Comparison of ENCODE assay signal across 8 cellular contexts in genomic region chrX:31508338-31508737, GRCh38.
A peak's percentile ranks its signal among the peaks of the same experiment; 100 is the strongest.
DNase-seq lines count a peak whose midpoint lies in the region; ATAC-seq and TF ChIP-seq lines count a peak whose summit lies in the region.
"Had no signal": no experiment of that assay in that cellular context is flagged by ENCODE, and none has a peak within 500 bp of the region (broad histone marks: within the 10 kb centered on the region; RNA-seq: fewer than 3 reads in every experiment).

No MANE protein-coding gene starts in this region.

- H2AFZ ChIP-seq in mesenchymal stem cell (ENCODE audit: low read depth, low read length), result no peak overlapping the region

- H2BK120ac ChIP-seq in mesenchymal stem cell (ENCODE audit: low read depth, low read length), result no peak overlapping the region

- no peaks in the 10 kb centered on the region for H3K4me1 Mint-ChIP-seq in natural killer cell treated with Interleukin-12 subunit alpha and Interleukin-12 subunit beta and Interleukin-15 and Interleukin-18, amount 100 ng/mL, for 72 hours (ENCODE audit: low read depth in 2 of 2)

- H3K4me3 ChIP-seq in epithelial cell of esophagus (ENCODE audit: low read length) (no peak overlapping the region), mesenchymal stem cell (ENCODE audit: insufficient read depth in 1 of 2, low read depth in 1 of 2, low read length in 2 of 2) (no peak overlapping the region), transverse colon (no peak overlapping the region)

- H3K27me3 ChIP-seq in mesenchymal stem cell (ENCODE audit: control insufficient read depth in 1 of 2, insufficient read depth in 1 of 2, low read length in 2 of 2) (no peaks in the 10 kb centered on the region), transverse colon (no peaks in the 10 kb centered on the region)

- TF ChIP-seq POLR2A in transverse colon (IDR thresholded peaks at IDR 0.05), result no peak

- no peaks in the 10 kb centered on the region for H3K36me3 Mint-ChIP-seq in natural killer cell treated with Interleukin-12 subunit alpha and Interleukin-12 subunit beta and Interleukin-15 and Interleukin-18, amount 100 ng/mL, for 72 hours

- H3K27ac Mint-ChIP-seq in natural killer cell treated with Interleukin-12 subunit alpha and Interleukin-12 subunit beta and Interleukin-15 and Interleukin-18, amount 100 ng/mL, for 72 hours, result no peak overlapping the region

- in situ Hi-C loops in transverse colon (cut with MboI; ENCODE audit: low pct_ligation_motif_present in 1 of 4, low pct_unique_long_range_greater_than_20kb in 1 of 4, low sequenced_read_pairs in 3 of 4), result loop anchor here in 1 of 4 donors (25.0 kb wide), 1 partner anchor 96 kb away; no protein-coding TSS in a partner anchor

- H2BK15ac ChIP-seq in mesenchymal stem cell (ENCODE audit: low read depth, poor library complexity, severe bottlenecking), result no peak overlapping the region

- WGBS in mesenchymal stem cell, result 0% methylated on average over 1 of the region's 4 CpGs
- whole genome bisulfite sequencing in transverse colon (ENCODE audit: low coverage in 1 of 2), 2 donors, result 27% methylated on average over 4 of the region's 4 CpGs; no CpG with 5 or more reads in 1 of the 2 donors

- H3K4me3 Mint-ChIP-seq in natural killer cell treated with Interleukin-12 subunit alpha and Interleukin-12 subunit beta and Interleukin-15 and Interleukin-18, amount 100 ng/mL, for 72 hours, result no peak overlapping the region

- no peak for ATAC-seq in natural killer cell treated with Interleukin-12 subunit alpha and Interleukin-12 subunit beta and Interleukin-15 and Interleukin-18, amount 100 ng/mL, for 72 hours

- no peak overlapping the region for H3K9ac ChIP-seq in mesenchymal stem cell (ENCODE audit: low read length)

- no peaks in the 10 kb centered on the region for H3K9me3 ChIP-seq in mesenchymal stem cell (ENCODE audit: control insufficient read depth, low read length)
- H3K9me3 ChIP-seq in transverse colon, result no peaks in the 10 kb centered on the region

- no peaks in the 10 kb centered on the region for H3K9me3 Mint-ChIP-seq in natural killer cell treated with Interleukin-12 subunit alpha and Interleukin-12 subunit beta and Interleukin-15 and Interleukin-18, amount 100 ng/mL, for 72 hours

- no peak overlapping the region for H3K14ac ChIP-seq in mesenchymal stem cell (ENCODE audit: low read length in 2 of 2)

- no peak overlapping the region for H3K4me2 ChIP-seq in mesenchymal stem cell (ENCODE audit: low read length, poor library complexity, severe bottlenecking)

- no peak for TF ChIP-seq CTCF in epithelial cell of esophagus (IDR thresholded peaks at IDR 0.05; ENCODE audit: insufficient read depth, low read depth, low read length, missing control alignments)
- TF ChIP-seq CTCF in transverse colon (IDR thresholded peaks at IDR 0.05), result no peak

- no peaks in the 10 kb centered on the region for H3K36me3 ChIP-seq in mesenchymal stem cell (ENCODE audit: control insufficient read depth in 1 of 2, insufficient read depth in 2 of 2, low read depth in 1 of 2, low read length in 2 of 2)
- H3K36me3 ChIP-seq in transverse colon, result no peaks in the 10 kb centered on the region

- H2BK5ac ChIP-seq in mesenchymal stem cell (ENCODE audit: low read depth, low read length, poor library complexity, severe bottlenecking), result no peak overlapping the region

- H4K8ac ChIP-seq in mesenchymal stem cell (ENCODE audit: low read length), result no peak overlapping the region

- H3K4me1 ChIP-seq in mesenchymal stem cell (ENCODE audit: control insufficient read depth, insufficient read depth, low read depth, low read length) (no peaks in the 10 kb centered on the region), transverse colon (no peaks in the 10 kb centered on the region)

- TF ChIP-seq EP300 in transverse colon (IDR thresholded peaks at IDR 0.05; ENCODE audit: low read depth), result peak; percentile 5

- no peak overlapping the region for H3K23ac ChIP-seq in mesenchymal stem cell (ENCODE audit: low read length in 2 of 2)

- H4K91ac ChIP-seq in mesenchymal stem cell (ENCODE audit: low read length), result no peak overlapping the region

- peak; percentile 48 for DNase-seq in NCI-H226
- peak; percentile 2 for DNase-seq in epithelial cell of esophagus (ENCODE audit: low read depth)
- peak; percentile 70 for DNase-seq in mesenchymal stem cell
- peak; percentile 8 for DNase-seq in transverse colon
- no peak for DNase-seq in natural killer cell treated with Interleukin-12 subunit alpha and Interleukin-12 subunit beta and Interleukin-15 and Interleukin-18, amount 100 ng/mL, for 72 hours (ENCODE audit: low spot score)
- DNase-seq in NCI-H2171 (lab: John Stamatoyannopoulos, UW), result no peak
- DNase-seq in NCI-H1092 treated with DMSO at 0.1 percent for 48 hours (lab: John Stamatoyannopoulos, UW), result no peak
- DNase-seq: NCI-H2227 treated with DMSO at 0.1 percent for 48 hours had no signal

- H2AK5ac ChIP-seq in mesenchymal stem cell (ENCODE audit: low read length, severe bottlenecking), result no peak overlapping the region

- H3K27me3 Mint-ChIP-seq in natural killer cell treated with Interleukin-12 subunit alpha and Interleukin-12 subunit beta and Interleukin-15 and Interleukin-18, amount 100 ng/mL, for 72 hours, result no peaks in the 10 kb centered on the region

- intact Hi-C loops in transverse colon (cut with DNase I; ENCODE audit: low total_unique reads), result no loop called here

- no peak overlapping the region for H2BK12ac ChIP-seq in mesenchymal stem cell (ENCODE audit: low read length in 2 of 2)

- H3K18ac ChIP-seq in mesenchymal stem cell (ENCODE audit: low read depth in 1 of 2, low read length in 2 of 2), result no peak overlapping the region

- H3K4ac ChIP-seq in mesenchymal stem cell (ENCODE audit: low read depth in 1 of 2, low read length in 2 of 2), result no peak overlapping the region

- H3K27ac ChIP-seq in mesenchymal stem cell (ENCODE audit: low read length, poor library complexity, severe bottlenecking) (peak overlapping the region; percentile 83), transverse colon (peak overlapping the region in 3 of 4 donors; percentile 14 to 51 (median 42))

- H3K79me1 ChIP-seq in mesenchymal stem cell (replicated peaks; ENCODE audit: low read length, poor library complexity, severe bottlenecking), result no peaks in the 10 kb centered on the region

Comparison
In these comparisons a context has a peak if more than half of its experiments do, and no peak if none do; other contexts are left out.
1. DNase-seq: peak in NCI-H226 (single experiment), epithelial cell of esophagus (single experiment), mesenchymal stem cell (single experiment) and transverse colon (single experiment); none in natural killer cell treated with Interleukin-12 subunit alpha and Interleukin-12 subunit beta and Interleukin-15 and Interleukin-18, amount 100 ng/mL, for 72 hours (single experiment), NCI-H2171 (single experiment) and NCI-H1092 treated with DMSO at 0.1 percent for 48 hours (single experiment).